In the genomic region with DNA sequence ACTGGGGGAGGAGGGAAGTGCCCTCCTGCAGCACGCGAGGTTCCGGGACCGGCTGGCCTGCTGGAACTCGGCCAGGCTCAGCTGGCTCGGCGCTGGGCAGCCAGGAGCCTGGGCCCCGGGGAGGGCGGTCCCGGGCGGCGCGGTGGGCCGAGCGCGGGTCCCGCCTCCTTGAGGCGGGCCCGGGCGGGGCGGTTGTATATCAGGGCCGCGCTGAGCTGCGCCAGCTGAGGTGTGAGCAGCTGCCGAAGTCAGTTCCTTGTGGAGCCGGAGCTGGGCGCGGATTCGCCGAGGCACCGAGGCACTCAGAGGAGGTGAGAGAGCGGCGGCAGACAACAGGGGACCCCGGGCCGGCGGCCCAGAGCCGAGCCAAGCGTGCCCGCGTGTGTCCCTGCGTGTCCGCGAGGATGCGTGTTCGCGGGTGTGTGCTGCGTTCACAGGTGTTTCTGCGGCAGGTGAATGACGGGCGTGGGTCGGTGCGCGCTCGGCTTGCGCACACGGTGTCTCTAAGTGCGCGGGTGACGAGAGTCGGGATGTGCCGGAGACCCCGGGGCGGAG, we compare ENCODE assay signal across 8 cellular contexts. TPM values are rescaled to one million over a fixed set of nuclear protein-coding genes. Genes with fewer than 3 reads are reported as not detected.
DNase-seq lines count a peak whose midpoint lies in the region; ATAC-seq lines count a peak whose summit lies in the region.

Gene CDKN1A (plus strand): TSS at position 227 of the 555 bp plus-strand sequence. CDS start 5,388 bp downstream, outside the sequence.

- CTCF ChIA-PET in activated CD8-positive, alpha-beta memory T cell treated with anti-CD3 and anti-CD28 coated beads, Interleukin-2, amount 10 ng/mL, durations not matched to agents 7 days and 5 days (lab: Charles Lee), result interaction anchor here (0.5 to 10.0 kb wide), 14 partner anchors 9 to 554 kb away, joined by 3 to 60 read pairs (median 4); partner anchors contain the start of gene RAB44

- peak within 1 kb of the TSS; percentile 92 to 99 (median 95) for H3K9ac ChIP-seq in BLaER1 treated with 17β-estradiol and CSF1 and Interleukin-3, amounts not matched to agents 10 nM and 100 nM

- peaks cover 61% of the 10 kb centered on the region for H3K4me1 Mint-ChIP-seq in activated CD8-positive, alpha-beta memory T cell treated with anti-CD3 and anti-CD28 coated beads, Interleukin-2, amount 10 ng/mL, durations not matched to agents 7 days and 5 days

- H3K36me3 ChIP-seq in BLaER1 treated with 17β-estradiol and CSF1 and Interleukin-3, amounts not matched to agents 10 nM and 100 nM, result peaks cover 24 to 46% (median 36%) of the 10 kb centered on the region in 11 experiments
- peaks cover 44% of the 10 kb centered on the region for H3K36me3 ChIP-seq in mesodermal cell (ENCODE audit: control insufficient read depth, insufficient read depth, low read length)

- peak within 1 kb of the TSS; percentile 79 to 100 (median 94) for H3K4me3 ChIP-seq in BLaER1 treated with 17β-estradiol and CSF1 and Interleukin-3, amounts not matched to agents 10 nM and 100 nM
- H3K4me3 ChIP-seq in mesodermal cell (ENCODE audit: extremely low read depth, insufficient read depth, low read length, poor library complexity, severe bottlenecking), result peak within 1 kb of the TSS; percentile 98

- H3K4me1 ChIP-seq in BLaER1 treated with 17β-estradiol and CSF1 and Interleukin-3, amounts not matched to agents 10 nM and 100 nM, result peaks cover 56 to 72% (median 63%) of the 10 kb centered on the region in 10 experiments
- peaks cover 37% of the 10 kb centered on the region for H3K4me1 ChIP-seq in mesodermal cell (ENCODE audit: control insufficient read depth, insufficient read depth, low read length, poor library complexity, severe bottlenecking)

- peak within 1 kb of the TSS; percentile 97 for H3K4me3 Mint-ChIP-seq in activated CD8-positive, alpha-beta memory T cell treated with anti-CD3 and anti-CD28 coated beads, Interleukin-2, amount 10 ng/mL, durations not matched to agents 7 days and 5 days

- no peaks in the 10 kb centered on the region for H3K27me3 ChIP-seq in BLaER1 treated with 17β-estradiol and CSF1 and Interleukin-3, amounts not matched to agents 10 nM and 100 nM

- no peaks in the 10 kb centered on the region for H3K9me3 Mint-ChIP-seq in activated CD8-positive, alpha-beta memory T cell treated with anti-CD3 and anti-CD28 coated beads, Interleukin-2, amount 10 ng/mL, durations not matched to agents 7 days and 5 days (ENCODE audit: low read depth)

- H4K20me1 ChIP-seq in BLaER1 treated with 17β-estradiol and CSF1 and Interleukin-3, amounts not matched to agents 10 nM and 100 nM, result peaks cover 46 to 50% (median 48%) of the 10 kb centered on the region in 11 experiments

- H3K27ac Mint-ChIP-seq in activated CD8-positive, alpha-beta memory T cell treated with anti-CD3 and anti-CD28 coated beads, Interleukin-2, amount 10 ng/mL, durations not matched to agents 7 days and 5 days, result peak within 1 kb of the TSS; percentile 98

- H3K27ac ChIP-seq in BLaER1 treated with 17β-estradiol and CSF1 and Interleukin-3, amounts not matched to agents 10 nM and 100 nM, result peak within 1 kb of the TSS; percentile 81 to 99 (median 94)
- peak within 1 kb of the TSS; percentile 69 for H3K27ac ChIP-seq in mesodermal cell (ENCODE audit: low read depth, low read length, severe bottlenecking)

- in situ Hi-C loops in endometrial microvascular endothelial cells (cut with HindIII; ENCODE audit: inconsistent ontology term, low pct_unique_long_range_greater_than_20kb, low sequenced_read_pairs), result no loop called here

- peak; percentile 46 for ATAC-seq in GM19452 (IDR thresholded peaks at IDR 0.05; ENCODE audit: unreplicated experiment)
- peak; percentile 71 for ATAC-seq in activated CD8-positive, alpha-beta memory T cell treated with anti-CD3 and anti-CD28 coated beads, Interleukin-2, amount 10 ng/mL, durations not matched to agents 7 days and 5 days

- peaks cover 21% of the 10 kb centered on the region for H3K36me3 Mint-ChIP-seq in activated CD8-positive, alpha-beta memory T cell treated with anti-CD3 and anti-CD28 coated beads, Interleukin-2, amount 10 ng/mL, durations not matched to agents 7 days and 5 days

- H3K9me3 ChIP-seq in BLaER1 treated with 17β-estradiol and CSF1 and Interleukin-3, amounts not matched to agents 10 nM and 100 nM (replicated peaks in 1 of 11), result no peaks in the 10 kb centered on the region
- H3K9me3 ChIP-seq in mesodermal cell (ENCODE audit: control insufficient read depth, low read length), result no peaks in the 10 kb centered on the region

- WGBS in mesodermal cell (ENCODE audit: insufficient coverage in 2 of 2), 2 experiments, result 1% methylated on average over 60 to 62 of the region's 63 CpGs

- DNase-seq in HT-29 (ENCODE audit: low spot score), result peak; percentile 93
- peak; percentile 82 for DNase-seq in NOMO-1 treated with DMSO at 0.1 percent for 48 hours (lab: John Stamatoyannopoulos, UW; ENCODE audit: unreplicated experiment)
- peak; percentile 87 for DNase-seq in activated CD8-positive, alpha-beta memory T cell treated with anti-CD3 and anti-CD28 coated beads, Interleukin-2, amount 10 ng/mL, durations not matched to agents 7 days and 5 days
- peak; percentile 30 to 61 for DNase-seq in stimulated activated CD8-positive, alpha-beta memory T cell treated with anti-CD3 and anti-CD28 coated beads, Interleukin-15, amount 100 ng/mL, for 4 hours (ENCODE audit: low read depth in 2 of 2)

- peak within 1 kb of the TSS; percentile 79 to 99 (median 89) for H3K4me2 ChIP-seq in BLaER1 treated with 17β-estradiol and CSF1 and Interleukin-3, amounts not matched to agents 10 nM and 100 nM

- no peaks in the 10 kb centered on the region for H3K27me3 Mint-ChIP-seq in activated CD8-positive, alpha-beta memory T cell treated with anti-CD3 and anti-CD28 coated beads, Interleukin-2, amount 10 ng/mL, durations not matched to agents 7 days and 5 days

RNA-seq across cellular contexts. Expression of gene CDKN1A, which starts in this region (rescaled TPM):
- total RNA-seq in HT-29 (2014; rRNA removed; shearing (Covaris generic)), result 63.8 and 67.4 TPM in 2 replicates
- 100 to 1,000 TPM in 1 of 2 experiments, 10 to 100 TPM in 1; 67.5 to 109 TPM for total RNA-seq in activated CD8-positive, alpha-beta memory T cell treated with anti-CD3 and anti-CD28 coated beads, Interleukin-2, amount 10 ng/mL, durations not matched to agents 7 days and 5 days
- 307 TPM for total RNA-seq in endometrial microvascular endothelial cells (ENCODE audit: inconsistent ontology term)
- polyA plus RNA-seq in mesodermal cell (2013, experiment 1 of 2), result 223 TPM
- 162 TPM for polyA plus RNA-seq in mesodermal cell (2013, experiment 2 of 2)

Comparison
In these comparisons a context has a peak if more than half of its experiments do, and no peak if none do; other contexts are left out.
1. Peak in every context shown above with its lines: DNase-seq, ATAC-seq, H3K4me3 ChIP-seq and H3K27ac ChIP-seq.